23 cellular contexts compared by ENCODE assay signal in the genomic region with DNA sequence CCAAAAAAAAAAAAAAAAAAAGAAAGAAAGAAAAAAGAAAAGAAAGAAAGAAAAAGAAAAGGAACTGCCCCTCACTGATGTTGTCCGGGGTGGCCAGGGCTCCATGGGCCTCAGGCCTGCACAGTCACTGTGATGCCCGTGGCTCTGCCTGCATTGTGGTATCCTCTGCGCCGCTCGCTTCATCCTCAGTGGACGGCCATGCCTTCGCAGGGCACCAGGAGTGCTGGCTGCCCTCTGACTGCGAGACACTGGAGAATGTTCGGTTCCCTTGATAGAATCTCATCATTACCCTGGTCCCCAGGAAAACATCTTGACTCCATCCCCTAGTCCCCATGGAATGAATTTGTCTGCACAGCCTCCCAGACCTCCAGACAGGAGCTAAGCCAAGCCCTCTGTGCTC.
A peak's percentile ranks its signal among the peaks of the same experiment; 100 is the strongest.
DNase-seq lines count a peak whose midpoint lies in the region; ATAC-seq, FAIRE-seq and TF ChIP-seq lines count a peak whose summit lies in the region.
"Had no signal": no experiment of that assay in that cellular context is flagged by ENCODE, and none has a peak within 500 bp of the region (broad histone marks: within the 10 kb centered on the region; RNA-seq: fewer than 3 reads in every experiment).

No MANE protein-coding gene starts in this region.

- CTCF ChIA-PET in HEK293 (lab: Yijun Ruan, JAX) (interaction anchor here (0.7 kb wide), 1 partner anchor 11 kb away, joined by 6 read pairs; no protein-coding TSS in a partner anchor), K562 (lab: Yijun Ruan, JAX; ENCODE audit: low intra/inter-chr PET ratio) (no interaction called here)

- H3K27me3 Mint-ChIP-seq in neural progenitor cell (ENCODE audit: insufficient read depth, low read depth) = peaks cover 8% of the 10 kb centered on the region

- no peak for FAIRE-seq in K562 (lab: Jason Lieb, UNC)
- FAIRE-seq: A549, GM12891, GM19239 had no signal

- no peak for TF ChIP-seq CTCF in HEK293 (tag by site-specific recombination; IDR thresholded peaks at IDR 0.05)
- no peak for TF ChIP-seq CTCF in K562 (IDR thresholded peaks at IDR 0.05 in 2 of 3, conservative IDR thresholded peaks at IDR 0.05 in 1 of 3; ENCODE audit: insufficient read depth in 2 of 3, low read depth in 1 of 3, low read length in 3 of 3)
- no peak for TF ChIP-seq CTCF in neural progenitor cell (IDR thresholded peaks at IDR 0.05)
- TF ChIP-seq CTCF in sigmoid colon (IDR thresholded peaks at IDR 0.05) = no peak
- TF ChIP-seq CTCF in tibial artery (IDR thresholded peaks at IDR 0.05) = no peak

- no TSS peak for BruUV-seq in K562 (replicated peaks; lab: Mats Ljungman, UMichigan)

- H3K9ac ChIP-seq in K562 (ENCODE audit: insufficient read depth in 1 of 2, low read depth in 2 of 2, low read length in 2 of 2) = no peak overlapping the region
- H3K9ac ChIP-seq in neural progenitor cell = no peak overlapping the region

- H3K9me3 ChIP-seq in HEK293 (ENCODE audit: control insufficient read depth, insufficient read depth, low read depth, low read length) (no peaks in the 10 kb centered on the region), K562 (replicated peaks; ENCODE audit: control insufficient read depth, insufficient read depth, low read depth, low read length) (no peaks in the 10 kb centered on the region), neural progenitor cell (ENCODE audit: low read depth) (no peaks in the 10 kb centered on the region), sigmoid colon (no peaks in the 10 kb centered on the region), tibial artery (no peaks in the 10 kb centered on the region)
- H3K9me3 ChIP-seq: A549 had no signal

- in situ Hi-C loops in K562 (cut with MboI) = no loop called here

- TF ChIP-seq EP300 in K562 (IDR thresholded peaks at IDR 0.05; ENCODE audit: low read length) (no peak), sigmoid colon (IDR thresholded peaks at IDR 0.05) (no peak)

- H3K4me1 Mint-ChIP-seq in neural progenitor cell = peaks cover 11% of the 10 kb centered on the region

- no peak overlapping the region for H3K4me3 Mint-ChIP-seq in neural progenitor cell
- H3K4me3 Mint-ChIP-seq: CD4-positive, alpha-beta memory T cell had no signal

- TF ChIP-seq POLR2A in K562 (conservative IDR thresholded peaks at IDR 0.05) (no peak), sigmoid colon (IDR thresholded peaks at IDR 0.05) (no peak)

- WGBS in K562 (ENCODE audit: insufficient coverage, low coverage, missing lambda C conversion rate) = 25% methylated on average over 9 of the region's 9 CpGs
- 85% methylated on average over 9 of the region's 9 CpGs for WGBS in sigmoid colon, 2 donors

- H3K79me2 ChIP-seq in K562 (ENCODE audit: control insufficient read depth, insufficient read depth, low read length) = no peaks in the 10 kb centered on the region
- no peaks in the 10 kb centered on the region for H3K79me2 ChIP-seq in neural progenitor cell (ENCODE audit: low read depth)

- H4K20me1 ChIP-seq in K562 (replicated peaks; ENCODE audit: control insufficient read depth, insufficient read depth, low read length) (no peaks in the 10 kb centered on the region), neural progenitor cell (ENCODE audit: low read depth) (no peaks in the 10 kb centered on the region)

- peaks cover 43 to 71% of the 10 kb centered on the region in 2 experiments for H3K27me3 ChIP-seq in K562 (ENCODE audit: control insufficient read depth in 2 of 2, insufficient read depth in 2 of 2, low read length in 2 of 2)
- H3K27me3 ChIP-seq in neural progenitor cell = no peaks in the 10 kb centered on the region
- H3K27me3 ChIP-seq in sigmoid colon = no peaks in the 10 kb centered on the region
- H3K27me3 ChIP-seq in tibial artery = no peaks in the 10 kb centered on the region

- no peak for TF ChIP-seq RAD21 in K562 (CRISPR knock-in tag; conservative IDR thresholded peaks at IDR 0.05 in 1 of 2, IDR thresholded peaks at IDR 0.05 in 1 of 2)

- H3K36me3 ChIP-seq in HEK293 (ENCODE audit: control insufficient read depth in 2 of 2, insufficient read depth in 1 of 2, low read length in 2 of 2) = no peaks in the 10 kb centered on the region
- H3K36me3 ChIP-seq in K562 (ENCODE audit: control insufficient read depth, insufficient read depth, low read length) = no peaks in the 10 kb centered on the region
- no peaks in the 10 kb centered on the region for H3K36me3 ChIP-seq in neural progenitor cell
- H3K36me3 ChIP-seq in sigmoid colon = no peaks in the 10 kb centered on the region
- H3K36me3 ChIP-seq in tibial artery = no peaks in the 10 kb centered on the region

- POLR2A ChIA-PET in HEK293 (lab: Yijun Ruan, JAX) (no interaction called here), K562 (lab: Yijun Ruan, JAX) (no interaction called here)

- H3K9me1 ChIP-seq in K562 (ENCODE audit: control insufficient read depth, insufficient read depth, low read length) = no peaks in the 10 kb centered on the region

- no peaks in the 10 kb centered on the region for H3K9me3 Mint-ChIP-seq in neural progenitor cell

- no peak overlapping the region for H2AFZ ChIP-seq in K562 (ENCODE audit: low read depth, low read length)
- H2AFZ ChIP-seq in neural progenitor cell (replicated peaks) = no peak overlapping the region

- no peaks in the 10 kb centered on the region for H3K36me3 Mint-ChIP-seq in neural progenitor cell
- H3K36me3 Mint-ChIP-seq: CD4-positive, alpha-beta memory T cell had no signal

- no peaks in the 10 kb centered on the region for H3F3A ChIP-seq in neural progenitor cell (ENCODE audit: low read depth)

- ATAC-seq in K562 (no peak), GM21423 (IDR thresholded peaks at IDR 0.05; ENCODE audit: unreplicated experiment) (no peak)
- ATAC-seq: A549 had no signal

- H3K4me1 ChIP-seq in HEK293 (ENCODE audit: control insufficient read depth, insufficient read depth, low read length) (no peaks in the 10 kb centered on the region), K562 (replicated peaks in 1 of 2; ENCODE audit: control insufficient read depth in 2 of 2, insufficient read depth in 2 of 2, low read length in 2 of 2) (peaks cover 0 to 7% of the 10 kb centered on the region in 2 experiments; a peak in 1 of 5 replicates), neural progenitor cell (no peaks in the 10 kb centered on the region), sigmoid colon (no peaks in the 10 kb centered on the region), tibial artery (peaks cover 0 to 30% (median 3%) of the 10 kb centered on the region in 4 donors)
- H3K4me1 ChIP-seq: A549 had no signal

- no peak overlapping the region for H3K27ac ChIP-seq in HEK293 (ENCODE audit: extremely low read depth, low read depth, low read length)
- H3K27ac ChIP-seq in K562 (ENCODE audit: extremely low read depth, low read depth, low read length) = no peak overlapping the region
- no peak overlapping the region for H3K27ac ChIP-seq in neural progenitor cell
- no peak overlapping the region for H3K27ac ChIP-seq in sigmoid colon
- H3K27ac ChIP-seq in tibial artery = no peak overlapping the region
- H3K27ac ChIP-seq: A549 had no signal

- DNase-seq in K562 (ENCODE audit: extremely low read depth in 1 of 4, low spot score in 3 of 4) = no peak
- DNase-seq in neural progenitor cell (ENCODE audit: low spot score) = no peak
- peak; percentile 47 for DNase-seq in sigmoid colon
- no peak for DNase-seq in tibial artery
- DNase-seq in activated T-cell treated with anti-CD3 and anti-CD28 coated beads for 4 hours = no peak
- no peak for DNase-seq in RKO (ENCODE audit: low spot score)
- DNase-seq: 8988T; ACHN; C1 segment of cervical spinal cord; Calu3; CD4-positive, alpha-beta memory T cell; COR-L47; DMS53; DMS79 treated with DMSO at 0.1 percent for 48 hours; GF-D8; GOT3; H7; HCEC 1CT had no signal

- peak overlapping the region; percentile 72 for H3K27ac Mint-ChIP-seq in neural progenitor cell
- H3K27ac Mint-ChIP-seq: CD4-positive, alpha-beta memory T cell had no signal

- intact Hi-C loops in K562 (cut with micrococcal nuclease) = no loop called here
- intact Hi-C loops in sigmoid colon (cut with DNase I) = no loop called here
- intact Hi-C loops in tibial artery (cut with DNase I; ENCODE audit: low total_unique reads) = no loop called here

- no peak overlapping the region for H3K4me2 ChIP-seq in K562 (ENCODE audit: insufficient read depth, low read length)
- no peak overlapping the region for H3K4me2 ChIP-seq in neural progenitor cell
- H3K4me2 ChIP-seq: A549 had no signal

- no peak overlapping the region for H3K4me3 ChIP-seq in HEK293 (ENCODE audit: low read depth, low read length)
- no peak overlapping the region for H3K4me3 ChIP-seq in K562
- H3K4me3 ChIP-seq in neural progenitor cell = no peak overlapping the region
- H3K4me3 ChIP-seq in sigmoid colon = no peak overlapping the region
- H3K4me3 ChIP-seq in tibial artery = no peak overlapping the region
- H3K4me3 ChIP-seq: A549 had no signal

TF ChIP-seq in HEK293, 187 proteins besides CTCF, POLR2A, EP300 and RAD21:
- TF ChIP-seq BCL11B (tag by site-specific recombination; IDR thresholded peaks at IDR 0.05; ENCODE audit: low read depth) = no peak
- no peak for TF ChIP-seq KLF8 (tag by site-specific recombination; IDR thresholded peaks at IDR 0.05)
- TF ChIP-seq ZNF335 (tag by site-specific recombination; conservative IDR thresholded peaks at IDR 0.05) = 0 out of 2 replicates have a peak, but pooled peaks have one; percentile 21

TF ChIP-seq in K562, 482 proteins besides CTCF, POLR2A, EP300 and RAD21:
- TF ChIP-seq DDX20 (tag; IDR thresholded peaks at IDR 0.05; ENCODE audit: low read depth) = no peak
- TF ChIP-seq, protein P1, sequence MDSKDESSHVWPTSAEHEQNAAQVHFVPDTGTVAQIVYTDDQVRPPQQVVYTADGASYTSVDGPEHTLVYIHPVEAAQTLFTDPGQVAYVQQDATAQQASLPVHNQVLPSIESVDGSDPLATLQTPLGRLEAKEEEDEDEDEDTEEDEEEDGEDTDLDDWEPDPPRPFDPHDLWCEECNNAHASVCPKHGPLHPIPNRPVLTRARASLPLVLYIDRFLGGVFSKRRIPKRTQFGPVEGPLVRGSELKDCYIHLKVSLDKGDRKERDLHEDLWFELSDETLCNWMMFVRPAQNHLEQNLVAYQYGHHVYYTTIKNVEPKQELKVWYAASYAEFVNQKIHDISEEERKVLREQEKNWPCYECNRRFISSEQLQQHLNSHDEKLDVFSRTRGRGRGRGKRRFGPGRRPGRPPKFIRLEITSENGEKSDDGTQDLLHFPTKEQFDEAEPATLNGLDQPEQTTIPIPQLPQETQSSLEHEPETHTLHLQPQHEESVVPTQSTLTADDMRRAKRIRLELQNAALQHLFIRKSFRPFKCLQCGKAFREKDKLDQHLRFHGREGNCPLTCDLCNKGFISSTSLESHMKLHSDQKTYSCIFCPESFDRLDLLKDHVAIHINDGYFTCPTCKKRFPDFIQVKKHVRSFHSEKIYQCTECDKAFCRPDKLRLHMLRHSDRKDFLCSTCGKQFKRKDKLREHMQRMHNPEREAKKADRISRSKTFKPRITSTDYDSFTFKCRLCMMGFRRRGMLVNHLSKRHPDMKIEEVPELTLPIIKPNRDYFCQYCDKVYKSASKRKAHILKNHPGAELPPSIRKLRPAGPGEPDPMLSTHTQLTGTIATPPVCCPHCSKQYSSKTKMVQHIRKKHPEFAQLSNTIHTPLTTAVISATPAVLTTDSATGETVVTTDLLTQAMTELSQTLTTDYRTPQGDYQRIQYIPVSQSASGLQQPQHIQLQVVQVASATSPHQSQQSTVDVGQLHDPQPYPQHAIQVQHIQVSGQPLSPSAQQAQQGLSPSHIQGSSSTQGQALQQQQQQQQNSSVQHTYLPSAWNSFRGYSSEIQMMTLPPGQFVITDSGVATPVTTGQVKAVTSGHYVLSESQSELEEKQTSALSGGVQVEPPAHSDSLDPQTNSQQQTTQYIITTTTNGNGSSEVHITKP (IDR thresholded peaks at IDR 0.05; ENCODE audit: partially characterized antibody) = peak; percentile 85
